In genomic region chr2:201532686-201533304, GRCh38 we compare ENCODE assay signal across 7 cellular contexts.
DNase-seq lines count a peak whose midpoint lies in the region; ATAC-seq and TF ChIP-seq lines count a peak whose summit lies in the region.

No MANE protein-coding gene starts in this region.

- TF ChIP-seq RAD21 in SK-N-SH (IDR thresholded peaks at IDR 0.05; ENCODE audit: low read length), result no peak

- intact Hi-C loops in Right ventricle myocardium inferior (cut with DNase I) (no loop called here), left colon (cut with DNase I, micrococcal nuclease) (no loop called here), sigmoid colon (cut with DNase I) (no loop called here)

- H3K4me2 ChIP-seq in SK-N-SH, result no peak overlapping the region

- TF ChIP-seq POLR2A in sigmoid colon (IDR thresholded peaks at IDR 0.05), result no peak

- no peaks in the 10 kb centered on the region for H3K4me1 ChIP-seq in SK-N-SH (ENCODE audit: control insufficient read depth in 1 of 2, insufficient read depth in 2 of 2, low read depth in 1 of 2, low read length in 1 of 2)
- no peaks in the 10 kb centered on the region for H3K4me1 ChIP-seq in sigmoid colon

- peaks cover 15% of the 10 kb centered on the region for H3F3A ChIP-seq in SK-N-SH (replicated peaks; ENCODE audit: insufficient read depth)

- H3K27me3 ChIP-seq in SK-N-SH (ENCODE audit: insufficient read depth) (no peaks in the 10 kb centered on the region), sigmoid colon (no peaks in the 10 kb centered on the region)

- CTCF ChIA-PET in SK-N-SH (lab: Yijun Ruan, JAX), result no interaction called here

- POLR2A ChIA-PET in SK-N-SH (lab: Yijun Ruan, JAX), result no interaction called here

- 18% methylated on average over 2 of the region's 2 CpGs for WGBS in SK-N-SH (ENCODE audit: low lambda C conversion rate)
- 76 to 83% methylated on average over 2 of the region's 2 CpGs for WGBS in sigmoid colon, 2 donors

- H3K27ac ChIP-seq in SK-N-SH (ENCODE audit: low read depth in 2 of 2, low read length in 1 of 2) (peak overlapping the region in 1 of 2 experiments; percentile 61; a peak in 2 of 4 replicates), sigmoid colon (no peak overlapping the region)

- H3K4me3 ChIP-seq in SK-N-SH (ENCODE audit: low read depth in 2 of 2, low read length in 1 of 2) (no peak overlapping the region), sigmoid colon (no peak overlapping the region)

- H2AFZ ChIP-seq in SK-N-SH (ENCODE audit: low read depth), result peak overlapping the region; percentile 57; the same call in 1 of the 2 replicates

- H3K9ac ChIP-seq in SK-N-SH, result peak overlapping the region; percentile 15; the same call in 1 of the 2 replicates

- H4K20me1 ChIP-seq in SK-N-SH (ENCODE audit: insufficient read depth), result no peaks in the 10 kb centered on the region

- no peak for TF ChIP-seq CTCF in SK-N-SH (IDR thresholded peaks at IDR 0.05)
- TF ChIP-seq CTCF in sigmoid colon (IDR thresholded peaks at IDR 0.05), result no peak

- no peaks in the 10 kb centered on the region for H3K9me2 ChIP-seq in SK-N-SH

- DNase-seq in SK-N-SH, result no peak
- peak; percentile 89 for DNase-seq in non-pigmented ciliary epithelial cell (ENCODE audit: low read depth)
- DNase-seq in Right ventricle myocardium inferior (ENCODE audit: missing footprints), result no peak
- DNase-seq in left colon, result no peak
- no peak for DNase-seq in sigmoid colon

- ATAC-seq in GM18907 (IDR thresholded peaks at IDR 0.05; ENCODE audit: unreplicated experiment), result peak; percentile 95
- ATAC-seq in HG02840 (IDR thresholded peaks at IDR 0.05; ENCODE audit: low FRiP score, unreplicated experiment), result peak; percentile 65
- ATAC-seq in Right ventricle myocardium inferior, result no peak
- ATAC-seq in left colon, result no peak

- peaks cover 33% of the 10 kb centered on the region for H3K9me3 ChIP-seq in SK-N-SH
- H3K9me3 ChIP-seq in sigmoid colon, result peaks cover 0 to 11% (median 7%) of the 10 kb centered on the region in 4 donors

- H3K36me3 ChIP-seq in SK-N-SH (replicated peaks in 1 of 2; ENCODE audit: control insufficient read depth in 1 of 2, insufficient read depth in 2 of 2, low read length in 1 of 2) (peaks cover 0 to 5% of the 10 kb centered on the region in 2 experiments), sigmoid colon (no peaks in the 10 kb centered on the region)

- TF ChIP-seq EP300 in SK-N-SH (IDR thresholded peaks at IDR 0.05; ENCODE audit: borderline replicate concordance in 1 of 2, low read depth in 1 of 2, low read length in 1 of 2), result peak in 1 of 2 experiments; percentile 86; a peak in 1 of 4 replicates
- TF ChIP-seq EP300 in sigmoid colon (IDR thresholded peaks at IDR 0.05), result no peak

- H3K79me2 ChIP-seq in SK-N-SH (ENCODE audit: insufficient read depth), result no peaks in the 10 kb centered on the region

TF ChIP-seq in SK-N-SH, 30 proteins besides CTCF, POLR2A, EP300 and RAD21:
- TF ChIP-seq RXRA (IDR thresholded peaks at IDR 0.05; ENCODE audit: borderline replicate concordance, low read depth), result peak; percentile 85; the same call in 1 of the 2 replicates
- TF ChIP-seq USF2 (IDR thresholded peaks at IDR 0.05; ENCODE audit: borderline replicate concordance, low read depth, low read length), result no peak
- peak; percentile 87 for TF ChIP-seq JUND (IDR thresholded peaks at IDR 0.05)
- peak; percentile 83 for TF ChIP-seq TCF12 (IDR thresholded peaks at IDR 0.05)
- peak; percentile 91 for TF ChIP-seq FOSL2 (IDR thresholded peaks at IDR 0.05; ENCODE audit: borderline replicate concordance, low read depth)
- peak; percentile 30; the same call in 1 of the 2 replicates for TF ChIP-seq NFIC (IDR thresholded peaks at IDR 0.05; ENCODE audit: borderline replicate concordance)
- TF ChIP-seq SMC3 (IDR thresholded peaks at IDR 0.05; ENCODE audit: low read depth, low read length), result no peak
- 0 out of 2 replicates have a peak, but pooled peaks have one; percentile 34 for TF ChIP-seq ZBTB33 (IDR thresholded peaks at IDR 0.05; ENCODE audit: borderline replicate concordance, low read depth)
- peak; percentile 30; the same call in 1 of the 2 replicates for TF ChIP-seq POLR2AphosphoS5 (IDR thresholded peaks at IDR 0.05; ENCODE audit: low read depth, low read length)
- peak; percentile 64; the same call in 1 of the 2 replicates for TF ChIP-seq MEF2A (IDR thresholded peaks at IDR 0.05; ENCODE audit: borderline replicate concordance, low read depth)
- no peak for TF ChIP-seq ELF1 (IDR thresholded peaks at IDR 0.05)
- TF ChIP-seq REST (IDR thresholded peaks at IDR 0.05; ENCODE audit: low read depth, low read length), result no peak
- TF ChIP-seq PBX3 (IDR thresholded peaks at IDR 0.05), result peak; percentile 91
- TF ChIP-seq NRF1 (IDR thresholded peaks at IDR 0.05; ENCODE audit: low read depth, low read length), result no peak
- TF ChIP-seq TEAD4 (IDR thresholded peaks at IDR 0.05; ENCODE audit: borderline replicate concordance, insufficient read depth), result peak; percentile 86; the same call in 1 of the 2 replicates
- TF ChIP-seq MXI1 (IDR thresholded peaks at IDR 0.05; ENCODE audit: low read depth, low read length), result no peak

Comparison
In these comparisons a context has a peak if more than half of its experiments do, and no peak if none do; other contexts are left out.
1. ATAC-seq: peak in GM18907 (single experiment) and HG02840 (single experiment); none in Right ventricle myocardium inferior (single experiment) and left colon (single experiment).